20 cellular contexts compared by ENCODE assay signal in the genomic region with DNA sequence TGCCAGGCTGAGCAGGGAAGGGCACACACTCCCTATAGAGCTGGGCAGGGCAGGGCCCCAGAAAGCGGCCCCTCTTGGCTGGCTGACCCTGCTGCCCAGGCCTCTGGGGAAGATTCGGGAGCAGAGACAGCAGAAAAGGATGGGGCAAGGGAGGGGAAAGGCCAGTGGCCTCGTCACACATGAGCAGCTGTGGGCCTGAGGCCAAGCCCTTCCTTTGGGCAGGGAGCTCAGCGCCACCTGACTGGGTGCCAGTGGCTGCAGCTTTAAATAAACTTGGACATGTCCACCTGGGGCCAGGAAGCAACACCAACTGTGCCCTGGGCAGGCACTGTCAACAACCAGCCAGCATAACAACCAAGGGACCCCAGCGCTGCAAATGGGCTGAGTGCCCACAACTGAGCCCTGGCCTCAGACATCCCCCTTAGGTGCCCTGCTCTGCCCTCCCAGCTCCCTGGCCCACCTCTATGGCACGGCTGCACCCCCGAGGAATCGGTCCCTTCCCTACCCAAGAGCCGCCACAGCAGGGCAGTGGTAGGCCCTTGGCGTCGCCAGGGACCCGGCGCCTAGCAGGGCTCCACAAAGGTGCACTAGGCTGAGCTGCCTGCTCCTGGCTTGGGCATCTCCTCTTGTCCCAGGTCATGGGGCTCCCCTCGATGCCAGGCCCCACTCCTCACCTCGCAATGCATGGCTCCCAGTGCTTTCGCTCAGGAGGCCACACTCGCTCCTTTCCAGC. TPM values are rescaled to one million over a fixed set of nuclear protein-coding genes. Genes with fewer than 3 reads are reported as not detected.
DNase-seq lines count a peak whose midpoint lies in the region; ATAC-seq and TF ChIP-seq lines count a peak whose summit lies in the region.
"Had no signal": no experiment of that assay in that cellular context is flagged by ENCODE, and none has a peak within 500 bp of the region (broad histone marks: within the 10 kb centered on the region; RNA-seq: fewer than 3 reads in every experiment).

No MANE protein-coding gene starts in this region.

- ATAC-seq in IMR-90 (ENCODE audit: low read depth) (no peak), WTC11 (no peak), left ventricle myocardium superior (peak; percentile 81), psoas muscle (peak; percentile 83 to 86 (median 84)), HG02623 (IDR thresholded peaks at IDR 0.05; ENCODE audit: unreplicated experiment) (no peak)
- ATAC-seq: activated CD8-positive, alpha-beta T cell treated with anti-CD3 and anti-CD28 coated beads, Interleukin-2, amount 10 ng/mL, durations not matched to agents 7 days and 5 days; stimulated activated memory B cell treated with anti-CD40 and anti-IgM and Interleukin-4, amounts not matched to agents 10 μg/mL and 1 μg/mL and 100 μg/mL, for 72 hours; T-cell had no signal

- H3K27me3 Mint-ChIP-seq in WTC11 (ENCODE audit: low read depth) = peaks cover 54% of the 10 kb centered on the region
- H3K27me3 Mint-ChIP-seq in activated T-helper 2 cell treated with anti-CD3 and anti-CD28 coated beads, Interferon-gamma antibody, Interleukin-2, Interleukin-4, amounts not matched to agents 10 μg/mL and 5 μg/mL and 100 μg/mL, durations not matched to agents 14 hours and 24 hours and 36 hours (ENCODE audit: low read depth) = peaks cover 49% of the 10 kb centered on the region

- TF ChIP-seq RAD21 in IMR-90 (IDR thresholded peaks at IDR 0.05; ENCODE audit: low read length) = no peak

- WGBS in IMR-90 (ENCODE audit: extremely low coverage in 2 of 2, insufficient read length in 1 of 2), 2 experiments = 73% methylated on average over 10 of the region's 17 CpGs; no CpG with 5 or more reads in 1 of the 2 experiments
- 41 to 57% (median 48%) methylated on average over 17 of the region's 17 CpGs for WGBS in psoas muscle, 3 donors

- H3K4me1 Mint-ChIP-seq in WTC11 = peaks cover 17% of the 10 kb centered on the region
- H3K4me1 Mint-ChIP-seq in activated T-helper 2 cell treated with anti-CD3 and anti-CD28 coated beads, Interferon-gamma antibody, Interleukin-2, Interleukin-4, amounts not matched to agents 10 μg/mL and 5 μg/mL and 100 μg/mL, durations not matched to agents 14 hours and 24 hours and 36 hours (ENCODE audit: low read depth) = peaks cover 3% of the 10 kb centered on the region

- no peaks in the 10 kb centered on the region for H3K9me1 ChIP-seq in IMR-90 (ENCODE audit: insufficient read depth, low read length)

- no peak overlapping the region for H4K5ac ChIP-seq in IMR-90 (ENCODE audit: low read depth, low read length)

- H2AK9ac ChIP-seq in IMR-90 (replicated peaks; ENCODE audit: low read depth, low read length, poor library complexity) = no peak overlapping the region

- no peak overlapping the region for H2BK15ac ChIP-seq in IMR-90 (ENCODE audit: low read depth, low read length)

- H3K56ac ChIP-seq in IMR-90 (ENCODE audit: extremely low read depth, insufficient read depth, low read length) = no peak overlapping the region

- no peak overlapping the region for H2AK5ac ChIP-seq in IMR-90 (ENCODE audit: low read depth, low read length)

- no peak overlapping the region for H3K4me2 ChIP-seq in IMR-90 (ENCODE audit: low read depth, low read length)

- H3K23ac ChIP-seq in IMR-90 (ENCODE audit: low read depth, low read length) = no peak overlapping the region

- H3K4me1 ChIP-seq in IMR-90 (ENCODE audit: control insufficient read depth, insufficient read depth, low read length) (no peaks in the 10 kb centered on the region; the same call in 1 of the 2 replicates), psoas muscle (peaks cover 56% of the 10 kb centered on the region)

- dilution Hi-C loops in IMR-90 (cut with HindIII; ENCODE audit: low sequenced_read_pairs, unreplicated experiment) = no loop called here

- no peak overlapping the region for H3K4me3 ChIP-seq in IMR-90 (ENCODE audit: insufficient read depth, low read depth, low read length)
- peak overlapping the region; percentile 74 for H3K4me3 ChIP-seq in psoas muscle
- H3K4me3 ChIP-seq: spleen, transverse colon had no signal

- no peak overlapping the region for H2BK120ac ChIP-seq in IMR-90 (ENCODE audit: low read depth, low read length)

- no peak overlapping the region for H3K9ac ChIP-seq in IMR-90 (ENCODE audit: low read depth, low read length)

- H3K36me3 ChIP-seq in IMR-90 (ENCODE audit: control insufficient read depth, insufficient read depth, low read length) (no peaks in the 10 kb centered on the region), psoas muscle (ENCODE audit: insufficient read depth in 1 of 2, low read depth in 1 of 2) (no peaks in the 10 kb centered on the region)
- H3K36me3 ChIP-seq: spleen, transverse colon, WERI-Rb-1 had no signal

- no TSS peak for BruUV-seq in IMR-90 (replicated peaks; lab: Mats Ljungman, UMichigan)

- H3K9me3 ChIP-seq in IMR-90 (ENCODE audit: control insufficient read depth, insufficient read depth, low read length) (no peaks in the 10 kb centered on the region), psoas muscle (no peaks in the 10 kb centered on the region)
- H3K9me3 ChIP-seq: spleen, transverse colon had no signal

- in situ Hi-C loops in IMR-90 (cut with MboI; ENCODE audit: low sequenced_read_pairs) = no loop called here

- H4K91ac ChIP-seq in IMR-90 (ENCODE audit: insufficient read depth, low read depth, low read length) = no peak overlapping the region

- H3K9me3 Mint-ChIP-seq in WTC11 = no peaks in the 10 kb centered on the region
- no peaks in the 10 kb centered on the region for H3K9me3 Mint-ChIP-seq in activated T-helper 2 cell treated with anti-CD3 and anti-CD28 coated beads, Interferon-gamma antibody, Interleukin-2, Interleukin-4, amounts not matched to agents 10 μg/mL and 5 μg/mL and 100 μg/mL, durations not matched to agents 14 hours and 24 hours and 36 hours
- H3K9me3 Mint-ChIP-seq: H9; stimulated activated memory B cell treated with anti-CD40 and anti-IgM and Interleukin-4, amounts not matched to agents 10 μg/mL and 1 μg/mL and 100 μg/mL, for 72 hours; T-cell had no signal

- DNase-seq in IMR-90 = no peak
- no peak for DNase-seq in WTC11 (ENCODE audit: low spot score)
- peak; percentile 92 for DNase-seq in left ventricle myocardium superior
- DNase-seq in psoas muscle = peak; percentile 86 to 96
- DNase-seq in NCI-H510A treated with DMSO at 0.1 percent for 48 hours (lab: John Stamatoyannopoulos, UW) = no peak
- no peak for DNase-seq in dermis blood vessel endothelial cell
- DNase-seq in activated T-helper 2 cell treated with anti-CD3 and anti-CD28 coated beads, Interferon-gamma antibody, Interleukin-2, Interleukin-4, amounts not matched to agents 10 μg/mL and 5 μg/mL and 100 μg/mL, durations not matched to agents 14 hours and 24 hours and 36 hours (ENCODE audit: low spot score) = no peak
- DNase-seq: activated CD8-positive, alpha-beta T cell treated with anti-CD3 and anti-CD28 coated beads, Interleukin-2, amount 10 ng/mL, durations not matched to agents 7 days and 5 days; amygdala; H9; NCI-H774; spleen; T-cell; transverse colon; WERI-Rb-1 had no signal

- TF ChIP-seq POLR2A in IMR-90 (IDR thresholded peaks at IDR 0.05; ENCODE audit: low read depth, low read length) = no peak

- H2AFZ ChIP-seq in IMR-90 (replicated peaks; ENCODE audit: low read length, poor library complexity) = peak overlapping the region; percentile 56

- no peak overlapping the region for H2BK5ac ChIP-seq in IMR-90 (ENCODE audit: low read depth, low read length, poor library complexity, severe bottlenecking)

- H3K79me1 ChIP-seq in IMR-90 (ENCODE audit: low read depth in 1 of 2, low read length in 2 of 2) = no peaks in the 10 kb centered on the region

- H2BK20ac ChIP-seq in IMR-90 (ENCODE audit: low read depth, low read length) = no peak overlapping the region

- H4K20me1 ChIP-seq in IMR-90 (ENCODE audit: insufficient read depth, low read length) = no peaks in the 10 kb centered on the region; the same call in 1 of the 2 replicates

- no peaks in the 10 kb centered on the region for H3K36me3 Mint-ChIP-seq in WTC11
- no peaks in the 10 kb centered on the region for H3K36me3 Mint-ChIP-seq in activated T-helper 2 cell treated with anti-CD3 and anti-CD28 coated beads, Interferon-gamma antibody, Interleukin-2, Interleukin-4, amounts not matched to agents 10 μg/mL and 5 μg/mL and 100 μg/mL, durations not matched to agents 14 hours and 24 hours and 36 hours (ENCODE audit: low read depth)
- H3K36me3 Mint-ChIP-seq: stimulated activated memory B cell treated with anti-CD40 and anti-IgM and Interleukin-4, amounts not matched to agents 10 μg/mL and 1 μg/mL and 100 μg/mL, for 72 hours; T-cell had no signal

- 0 out of 2 replicates have a peak overlapping the region, but pooled peaks have one; percentile 69 for H3K4me3 Mint-ChIP-seq in WTC11
- no peak overlapping the region for H3K4me3 Mint-ChIP-seq in activated T-helper 2 cell treated with anti-CD3 and anti-CD28 coated beads, Interferon-gamma antibody, Interleukin-2, Interleukin-4, amounts not matched to agents 10 μg/mL and 5 μg/mL and 100 μg/mL, durations not matched to agents 14 hours and 24 hours and 36 hours (ENCODE audit: low read depth)
- H3K4me3 Mint-ChIP-seq: activated CD8-positive, alpha-beta T cell treated with anti-CD3 and anti-CD28 coated beads, Interleukin-2, amount 10 ng/mL, durations not matched to agents 7 days and 5 days; stimulated activated memory B cell treated with anti-CD40 and anti-IgM and Interleukin-4, amounts not matched to agents 10 μg/mL and 1 μg/mL and 100 μg/mL, for 72 hours had no signal

- H3K27me3 ChIP-seq in IMR-90 (ENCODE audit: control insufficient read depth, insufficient read depth, low read length) (peaks cover 58% of the 10 kb centered on the region), psoas muscle (ENCODE audit: insufficient read depth in 3 of 3, low read length in 2 of 3) (peaks cover 0 to 11% (median 0%) of the 10 kb centered on the region in 3 donors)

- POLR2A ChIA-PET in IMR-90 (lab: Charles Lee; ENCODE audit: unreplicated experiment) = no interaction called here
- POLR2A ChIA-PET in WTC11 (lab: Charles Lee) = no interaction called here

- H4K8ac ChIP-seq in IMR-90 (ENCODE audit: low read depth in 2 of 2, low read length in 2 of 2) = no peak overlapping the region

- H3K4ac ChIP-seq in IMR-90 (ENCODE audit: low read depth, low read length) = no peak overlapping the region

- no peak for TF ChIP-seq CTCF in IMR-90 (conservative IDR thresholded peaks at IDR 0.05; ENCODE audit: low read depth, low read length)
- TF ChIP-seq CTCF in WTC11 (IDR thresholded peaks at IDR 0.05) = no peak
- TF ChIP-seq CTCF in psoas muscle (IDR thresholded peaks at IDR 0.05) = no peak

- no peak overlapping the region for H3K27ac Mint-ChIP-seq in WTC11
- H3K27ac Mint-ChIP-seq in activated T-helper 2 cell treated with anti-CD3 and anti-CD28 coated beads, Interferon-gamma antibody, Interleukin-2, Interleukin-4, amounts not matched to agents 10 μg/mL and 5 μg/mL and 100 μg/mL, durations not matched to agents 14 hours and 24 hours and 36 hours = no peak overlapping the region
- H3K27ac Mint-ChIP-seq: activated CD8-positive, alpha-beta T cell treated with anti-CD3 and anti-CD28 coated beads, Interleukin-2, amount 10 ng/mL, durations not matched to agents 7 days and 5 days; stimulated activated memory B cell treated with anti-CD40 and anti-IgM and Interleukin-4, amounts not matched to agents 10 μg/mL and 1 μg/mL and 100 μg/mL, for 72 hours; T-cell had no signal

- H3K27ac ChIP-seq in IMR-90 (ENCODE audit: insufficient read depth, low read length) (no peak overlapping the region), psoas muscle (peak overlapping the region; percentile 98)
- H3K27ac ChIP-seq: epithelial cell of prostate, spleen, transverse colon, WERI-Rb-1 had no signal

- H3K18ac ChIP-seq in IMR-90 (ENCODE audit: low read depth, low read length) = no peak overlapping the region

- no peak overlapping the region for H3K14ac ChIP-seq in IMR-90 (replicated peaks; ENCODE audit: low read depth, low read length)

- intact Hi-C loops in IMR-90 (cut with micrococcal nuclease) (no loop called here), left ventricle myocardium superior (cut with micrococcal nuclease) (no loop called here), psoas muscle (cut with DNase I) (loop anchor here (2.0 to 5.0 kb wide), 3 partner anchors 40 to 74 kb away; no protein-coding TSS in a partner anchor)
- intact Hi-C loops in activated T-helper 2 cell treated with anti-CD3 and anti-CD28 coated beads, Interferon-gamma antibody, Interleukin-2, Interleukin-4, amounts not matched to agents 10 μg/mL and 5 μg/mL and 100 μg/mL, durations not matched to agents 14 hours and 24 hours and 36 hours (cut with micrococcal nuclease) = no loop called here

- CTCF ChIA-PET in IMR-90 (lab: Yijun Ruan, JAX) = no interaction called here
- CTCF ChIA-PET in WTC11 (lab: Charles Lee) = interaction anchor here (1.1 to 1.2 kb wide), 2 partner anchors 82 to 86 kb away, joined by 4 read pairs; no protein-coding TSS in a partner anchor

RNA-seq across cellular contexts. Expression of gene CAMK2B, which starts 2.6 kb away (rescaled TPM):
- 0.18 and 0.28 TPM in 2 replicates for total RNA-seq in IMR-90 (2012; rRNA removed)
- 0.14 and 0.36 TPM in 2 replicates for polyA plus RNA-seq in IMR-90 (2012; rRNA removed)
- polyA plus RNA-seq in IMR-90 (2012; cell fraction: cytosol; rRNA removed) = 0.11 and 0.74 TPM in 2 replicates
- polyA plus RNA-seq in IMR-90 (2012; cell fraction: nucleus; rRNA removed; ENCODE audit: low replicate concordance) = 0.57 and 1.0 TPM in 2 replicates
- total RNA-seq in WTC11 (2021) = 0.41 to 0.53 TPM (median 0.44 TPM) in 3 replicates
- 98.4 TPM for total RNA-seq in left ventricle myocardium superior
- 10 to 100 TPM; 50.0 to 81.4 (median 67.2) TPM for total RNA-seq in psoas muscle
- polyA plus RNA-seq in psoas muscle = 10 to 100 TPM; 14.5 to 24.3 (median 19.9) TPM
- total RNA-seq in dermis blood vessel endothelial cell = 0.09 and 0.17 TPM in 2 replicates
- 1.9 and 2.1 TPM in 2 replicates for total RNA-seq in activated T-helper 2 cell treated with anti-CD3 and anti-CD28 coated beads, Interferon-gamma antibody, Interleukin-2, Interleukin-4, amounts not matched to agents 10 μg/mL and 5 μg/mL and 100 μg/mL, durations not matched to agents 14 hours and 24 hours and 36 hours
- total RNA-seq: activated CD8-positive, alpha-beta T cell treated with anti-CD3 and anti-CD28 coated beads, Interleukin-2, amount 10 ng/mL, durations not matched to agents 7 days and 5 days; mononuclear cell; osteocyte had no signal

Comparison
In these comparisons a context has a peak if more than half of its experiments do, and no peak if none do; other contexts are left out.
1. ATAC-seq: peak in left ventricle myocardium superior (single experiment) and psoas muscle (4 of 4); none in IMR-90 (single experiment), WTC11 (single experiment) and HG02623 (single experiment).
2. DNase-seq: peak in left ventricle myocardium superior (single experiment) and psoas muscle (2 of 2); none in IMR-90 (single experiment), WTC11 (single experiment), NCI-H510A treated with DMSO at 0.1 percent for 48 hours (single experiment), dermis blood vessel endothelial cell (single experiment) and activated T-helper 2 cell treated with anti-CD3 and anti-CD28 coated beads, Interferon-gamma antibody, Interleukin-2, Interleukin-4, amounts not matched to agents 10 μg/mL and 5 μg/mL and 100 μg/mL, durations not matched to agents 14 hours and 24 hours and 36 hours (single experiment).
3. RNA of gene CAMK2B, which starts 2.6 kb away (total RNA-seq): 98.4 TPM in left ventricle myocardium superior (single experiment) and 50.0 to 81.4 TPM in psoas muscle; 1.9 to 2.1 TPM in activated T-helper 2 cell treated with anti-CD3 and anti-CD28 coated beads, Interferon-gamma antibody, Interleukin-2, Interleukin-4, amounts not matched to agents 10 μg/mL and 5 μg/mL and 100 μg/mL, durations not matched to agents 14 hours and 24 hours and 36 hours, 0.41 to 0.53 TPM in WTC11, 0.18 to 0.28 TPM in IMR-90 and 0.09 to 0.17 TPM in dermis blood vessel endothelial cell; every median in the first group is over 10 times any median in the second.
4. intact Hi-C loops: an anchor here in psoas muscle (2.0 to 5.0 kb wide); none called in IMR-90, left ventricle myocardium superior and activated T-helper 2 cell treated with anti-CD3 and anti-CD28 coated beads, Interferon-gamma antibody, Interleukin-2, Interleukin-4, amounts not matched to agents 10 μg/mL and 5 μg/mL and 100 μg/mL, durations not matched to agents 14 hours and 24 hours and 36 hours.